2 cellular contexts compared by ENCODE assay signal in the genomic region with DNA sequence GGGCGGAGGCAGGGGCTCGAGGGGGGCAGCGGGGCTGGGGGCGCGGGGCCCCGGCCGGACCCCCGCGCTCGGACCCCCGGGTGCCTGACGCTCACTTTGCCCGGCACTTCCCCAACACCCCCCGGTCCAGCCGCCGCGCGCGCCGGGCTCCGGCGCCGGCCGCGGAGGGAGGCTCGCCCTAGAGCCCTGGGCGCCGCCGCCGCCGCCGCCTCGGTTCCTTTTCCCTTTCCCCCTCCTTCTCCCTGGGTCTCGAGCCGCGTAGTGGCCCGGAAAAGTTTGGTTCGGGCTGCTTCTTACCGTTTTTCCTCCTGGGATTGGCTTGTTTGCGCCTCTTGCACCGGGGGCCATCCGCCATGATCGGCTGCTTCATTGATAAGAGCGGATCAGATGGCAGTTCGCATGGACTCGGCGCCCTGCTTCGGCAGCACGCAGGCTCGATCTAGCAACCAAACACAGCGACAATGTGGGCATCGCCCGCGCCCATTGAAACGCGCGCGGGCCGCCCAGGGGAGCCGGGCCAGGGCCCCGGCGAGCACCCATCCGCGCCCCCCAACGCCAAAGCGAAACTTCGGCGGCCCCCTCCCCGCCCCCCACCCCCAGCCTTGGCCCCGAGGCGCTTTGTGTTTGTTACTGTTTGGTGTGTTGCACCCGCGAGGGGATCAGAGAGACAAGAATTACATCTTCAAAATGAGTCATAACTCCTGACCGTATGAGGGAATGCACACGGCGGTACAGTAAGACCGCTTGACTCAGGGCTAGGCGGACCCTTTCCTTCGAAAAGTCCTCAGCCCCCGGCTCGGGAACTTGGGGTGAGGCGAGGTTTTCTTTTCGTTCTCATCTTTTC.
TF ChIP-seq lines count a peak whose summit lies in the region.

No MANE protein-coding gene starts in this region.

TF ChIP-seq in WTC11, 78 proteins besides CTCF, POLR2A, EP300 and RAD21:
- no peak for TF ChIP-seq MYBL2 (CRISPR knock-in tag; IDR thresholded peaks at IDR 0.05)
- no peak for TF ChIP-seq ZNF317 (CRISPR knock-in tag; IDR thresholded peaks at IDR 0.05; ENCODE audit: borderline replicate concordance, low read depth)
- TF ChIP-seq ZNF416 (CRISPR knock-in tag; IDR thresholded peaks at IDR 0.05), result no peak
- no peak for TF ChIP-seq TCF7 (CRISPR knock-in tag; IDR thresholded peaks at IDR 0.05; ENCODE audit: low read depth)
- TF ChIP-seq, protein P1, sequence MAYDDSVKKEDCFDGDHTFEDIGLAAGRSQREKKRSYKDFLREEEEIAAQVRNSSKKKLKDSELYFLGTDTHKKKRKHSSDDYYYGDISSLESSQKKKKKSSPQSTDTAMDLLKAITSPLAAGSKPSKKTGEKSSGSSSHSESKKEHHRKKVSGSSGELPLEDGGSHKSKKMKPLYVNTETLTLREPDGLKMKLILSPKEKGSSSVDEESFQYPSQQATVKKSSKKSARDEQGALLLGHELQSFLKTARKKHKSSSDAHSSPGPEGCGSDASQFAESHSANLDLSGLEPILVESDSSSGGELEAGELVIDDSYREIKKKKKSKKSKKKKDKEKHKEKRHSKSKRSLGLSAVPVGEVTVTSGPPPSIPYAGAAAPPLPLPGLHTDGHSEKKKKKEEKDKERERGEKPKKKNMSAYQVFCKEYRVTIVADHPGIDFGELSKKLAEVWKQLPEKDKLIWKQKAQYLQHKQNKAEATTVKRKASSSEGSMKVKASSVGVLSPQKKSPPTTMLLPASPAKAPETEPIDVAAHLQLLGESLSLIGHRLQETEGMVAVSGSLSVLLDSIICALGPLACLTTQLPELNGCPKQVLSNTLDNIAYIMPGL (CRISPR knock-in tag; IDR thresholded peaks at IDR 0.05), result no peak
- no peak for TF ChIP-seq OVOL2 (CRISPR knock-in tag; IDR thresholded peaks at IDR 0.05; ENCODE audit: borderline replicate concordance)
- no peak for TF ChIP-seq ZNF121 (CRISPR knock-in tag; IDR thresholded peaks at IDR 0.05)
- TF ChIP-seq NFYB (CRISPR knock-in tag; conservative IDR thresholded peaks at IDR 0.05; ENCODE audit: low read depth), result no peak
- TF ChIP-seq SMAD3 (CRISPR knock-in tag; IDR thresholded peaks at IDR 0.05; ENCODE audit: borderline replicate concordance), result no peak
- TF ChIP-seq, protein P2, sequence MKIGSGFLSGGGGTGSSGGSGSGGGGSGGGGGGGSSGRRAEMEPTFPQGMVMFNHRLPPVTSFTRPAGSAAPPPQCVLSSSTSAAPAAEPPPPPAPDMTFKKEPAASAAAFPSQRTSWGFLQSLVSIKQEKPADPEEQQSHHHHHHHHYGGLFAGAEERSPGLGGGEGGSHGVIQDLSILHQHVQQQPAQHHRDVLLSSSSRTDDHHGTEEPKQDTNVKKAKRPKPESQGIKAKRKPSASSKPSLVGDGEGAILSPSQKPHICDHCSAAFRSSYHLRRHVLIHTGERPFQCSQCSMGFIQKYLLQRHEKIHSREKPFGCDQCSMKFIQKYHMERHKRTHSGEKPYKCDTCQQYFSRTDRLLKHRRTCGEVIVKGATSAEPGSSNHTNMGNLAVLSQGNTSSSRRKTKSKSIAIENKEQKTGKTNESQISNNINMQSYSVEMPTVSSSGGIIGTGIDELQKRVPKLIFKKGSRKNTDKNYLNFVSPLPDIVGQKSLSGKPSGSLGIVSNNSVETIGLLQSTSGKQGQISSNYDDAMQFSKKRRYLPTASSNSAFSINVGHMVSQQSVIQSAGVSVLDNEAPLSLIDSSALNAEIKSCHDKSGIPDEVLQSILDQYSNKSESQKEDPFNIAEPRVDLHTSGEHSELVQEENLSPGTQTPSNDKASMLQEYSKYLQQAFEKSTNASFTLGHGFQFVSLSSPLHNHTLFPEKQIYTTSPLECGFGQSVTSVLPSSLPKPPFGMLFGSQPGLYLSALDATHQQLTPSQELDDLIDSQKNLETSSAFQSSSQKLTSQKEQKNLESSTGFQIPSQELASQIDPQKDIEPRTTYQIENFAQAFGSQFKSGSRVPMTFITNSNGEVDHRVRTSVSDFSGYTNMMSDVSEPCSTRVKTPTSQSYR (CRISPR knock-in tag; IDR thresholded peaks at IDR 0.05), result no peak
- TF ChIP-seq SOX15 (CRISPR knock-in tag; IDR thresholded peaks at IDR 0.05), result no peak
- no peak for TF ChIP-seq PRRX2 (CRISPR knock-in tag; IDR thresholded peaks at IDR 0.05)
- TF ChIP-seq, protein P3, sequence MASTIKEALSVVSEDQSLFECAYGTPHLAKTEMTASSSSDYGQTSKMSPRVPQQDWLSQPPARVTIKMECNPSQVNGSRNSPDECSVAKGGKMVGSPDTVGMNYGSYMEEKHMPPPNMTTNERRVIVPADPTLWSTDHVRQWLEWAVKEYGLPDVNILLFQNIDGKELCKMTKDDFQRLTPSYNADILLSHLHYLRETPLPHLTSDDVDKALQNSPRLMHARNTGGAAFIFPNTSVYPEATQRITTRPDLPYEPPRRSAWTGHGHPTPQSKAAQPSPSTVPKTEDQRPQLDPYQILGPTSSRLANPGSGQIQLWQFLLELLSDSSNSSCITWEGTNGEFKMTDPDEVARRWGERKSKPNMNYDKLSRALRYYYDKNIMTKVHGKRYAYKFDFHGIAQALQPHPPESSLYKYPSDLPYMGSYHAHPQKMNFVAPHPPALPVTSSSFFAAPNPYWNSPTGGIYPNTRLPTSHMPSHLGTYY (CRISPR knock-in tag; IDR thresholded peaks at IDR 0.05), result no peak
- no peak for TF ChIP-seq CREM (CRISPR knock-in tag; IDR thresholded peaks at IDR 0.05)
- TF ChIP-seq ELF4 (CRISPR knock-in tag; IDR thresholded peaks at IDR 0.05; ENCODE audit: low read depth), result no peak
- no peak for TF ChIP-seq FOXP1 (CRISPR knock-in tag; IDR thresholded peaks at IDR 0.05; ENCODE audit: borderline replicate concordance)
- TF ChIP-seq, protein P4, sequence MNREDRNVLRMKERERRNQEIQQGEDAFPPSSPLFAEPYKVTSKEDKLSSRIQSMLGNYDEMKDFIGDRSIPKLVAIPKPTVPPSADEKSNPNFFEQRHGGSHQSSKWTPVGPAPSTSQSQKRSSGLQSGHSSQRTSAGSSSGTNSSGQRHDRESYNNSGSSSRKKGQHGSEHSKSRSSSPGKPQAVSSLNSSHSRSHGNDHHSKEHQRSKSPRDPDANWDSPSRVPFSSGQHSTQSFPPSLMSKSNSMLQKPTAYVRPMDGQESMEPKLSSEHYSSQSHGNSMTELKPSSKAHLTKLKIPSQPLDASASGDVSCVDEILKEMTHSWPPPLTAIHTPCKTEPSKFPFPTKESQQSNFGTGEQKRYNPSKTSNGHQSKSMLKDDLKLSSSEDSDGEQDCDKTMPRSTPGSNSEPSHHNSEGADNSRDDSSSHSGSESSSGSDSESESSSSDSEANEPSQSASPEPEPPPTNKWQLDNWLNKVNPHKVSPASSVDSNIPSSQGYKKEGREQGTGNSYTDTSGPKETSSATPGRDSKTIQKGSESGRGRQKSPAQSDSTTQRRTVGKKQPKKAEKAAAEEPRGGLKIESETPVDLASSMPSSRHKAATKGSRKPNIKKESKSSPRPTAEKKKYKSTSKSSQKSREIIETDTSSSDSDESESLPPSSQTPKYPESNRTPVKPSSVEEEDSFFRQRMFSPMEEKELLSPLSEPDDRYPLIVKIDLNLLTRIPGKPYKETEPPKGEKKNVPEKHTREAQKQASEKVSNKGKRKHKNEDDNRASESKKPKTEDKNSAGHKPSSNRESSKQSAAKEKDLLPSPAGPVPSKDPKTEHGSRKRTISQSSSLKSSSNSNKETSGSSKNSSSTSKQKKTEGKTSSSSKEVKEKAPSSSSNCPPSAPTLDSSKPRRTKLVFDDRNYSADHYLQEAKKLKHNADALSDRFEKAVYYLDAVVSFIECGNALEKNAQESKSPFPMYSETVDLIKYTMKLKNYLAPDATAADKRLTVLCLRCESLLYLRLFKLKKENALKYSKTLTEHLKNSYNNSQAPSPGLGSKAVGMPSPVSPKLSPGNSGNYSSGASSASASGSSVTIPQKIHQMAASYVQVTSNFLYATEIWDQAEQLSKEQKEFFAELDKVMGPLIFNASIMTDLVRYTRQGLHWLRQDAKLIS (CRISPR knock-in tag; IDR thresholded peaks at IDR 0.05; ENCODE audit: borderline replicate concordance), result no peak

TF ChIP-seq in H1, 55 proteins besides CTCF, POLR2A, EP300 and RAD21:
- TF ChIP-seq CHD2 (IDR thresholded peaks at IDR 0.05; ENCODE audit: low read length) (no peak), TCF12 (IDR thresholded peaks at IDR 0.05; ENCODE audit: low read depth, low read length) (no peak), YY1 (IDR thresholded peaks at IDR 0.05; ENCODE audit: low read depth, low read length) (0 out of 2 replicates have a peak, but pooled peaks have one; percentile 49), KDM4A (IDR thresholded peaks at IDR 0.05; ENCODE audit: low read depth, low read length, severe bottlenecking) (peak; percentile 84), EZH2 (IDR thresholded peaks at IDR 0.05; ENCODE audit: low read depth, low read length, severe bottlenecking) (peak; percentile 69), CBX8 (IDR thresholded peaks at IDR 0.05; ENCODE audit: borderline replicate concordance, low read depth, low read length) (no peak), KDM5A (IDR thresholded peaks at IDR 0.05; ENCODE audit: low read length) (no peak), SP1 (IDR thresholded peaks at IDR 0.05; ENCODE audit: low read depth, low read length) (no peak), GABPA (IDR thresholded peaks at IDR 0.05; ENCODE audit: borderline replicate concordance, insufficient read depth, low read length) (no peak), ASH2L (IDR thresholded peaks at IDR 0.05; ENCODE audit: low read length) (peak; percentile 34), SUZ12 (IDR thresholded peaks at IDR 0.05; ENCODE audit: low read length) (peak; percentile 71), RNF2 (IDR thresholded peaks at IDR 0.05; ENCODE audit: borderline replicate concordance, low read depth, low read length, missing control alignments, poor library complexity, severe bottlenecking) (peak; percentile 53)
TF ChIP-seq in H1: peak in this region for 6.
